In the genomic region with DNA sequence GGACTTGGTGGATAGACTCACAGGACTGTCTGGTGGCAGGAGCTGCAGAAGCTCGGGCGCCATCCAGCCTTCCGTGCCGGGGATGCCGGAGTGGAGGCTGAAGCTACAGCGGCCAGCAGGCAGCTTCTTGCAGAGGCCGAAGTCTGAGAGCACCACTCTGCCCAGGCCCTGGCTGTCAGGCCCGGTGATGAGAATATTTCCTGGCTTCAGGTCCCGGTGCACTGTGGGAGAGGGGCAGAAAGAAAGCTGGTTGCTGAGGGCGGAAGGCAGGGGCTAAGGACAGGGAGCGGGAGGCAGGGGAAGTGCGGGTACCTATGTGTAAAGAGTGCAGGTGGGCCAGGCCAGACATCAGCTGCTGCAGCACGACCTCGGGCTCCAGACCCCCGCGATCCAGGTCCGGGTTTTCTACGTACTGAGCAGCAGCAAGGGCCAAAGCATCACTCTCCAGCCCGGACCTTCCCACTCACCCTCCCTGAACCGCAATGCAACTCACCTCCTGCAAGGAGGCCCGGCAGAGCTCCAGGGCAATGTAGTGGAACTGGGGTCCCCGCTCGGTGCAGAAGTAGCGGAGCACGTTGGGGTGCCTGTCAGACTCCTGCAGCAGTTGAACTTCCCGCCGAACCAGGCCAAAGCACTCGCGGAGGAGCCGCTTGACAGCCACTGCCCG, we compare ENCODE assay signal across 10 cellular contexts. TPM values are rescaled to one million over a fixed set of nuclear protein-coding genes. Genes with fewer than 3 reads are reported as not detected.
DNase-seq lines count a peak whose midpoint lies in the region; ATAC-seq and TF ChIP-seq lines count a peak whose summit lies in the region.
"Had no signal": no experiment of that assay in that cellular context is flagged by ENCODE, and none has a peak within 500 bp of the region (broad histone marks: within the 10 kb centered on the region; RNA-seq: fewer than 3 reads in every experiment).

No MANE protein-coding gene starts in this region.

- H3K4me1 Mint-ChIP-seq in naive B cell, result peaks cover 4 to 19% (median 9%) of the 10 kb centered on the region in 3 donors

- H3K36me3 ChIP-seq in DOHH2 (ENCODE audit: control insufficient read depth, low read length), result peaks cover 21% of the 10 kb centered on the region
- H3K36me3 ChIP-seq in NT2/D1 (ENCODE audit: insufficient read depth, insufficient read length, low read length), result peaks cover 43% of the 10 kb centered on the region

- H3K4me1 ChIP-seq in DOHH2 (ENCODE audit: control insufficient read depth, low read length) (peaks cover 12% of the 10 kb centered on the region), NT2/D1 (ENCODE audit: insufficient read depth, insufficient read length) (peaks cover 7% of the 10 kb centered on the region)

- peak overlapping the region in 6 of 8 donors; percentile 47 to 69 (median 60) for H3K4me3 Mint-ChIP-seq in naive B cell

- peaks cover under 1 to 3% of the 10 kb centered on the region in 2 donors for H3K36me3 Mint-ChIP-seq in naive B cell

- H3K4me2 ChIP-seq in DOHH2 (ENCODE audit: low read length), result peak overlapping the region; percentile 8; the same call in 1 of the 2 replicates

- ATAC-seq in naive B cell (ENCODE audit: low read depth in 2 of 2) (peak in 1 of 2 donors; percentile 43), HG02973 (IDR thresholded peaks at IDR 0.05; ENCODE audit: unreplicated experiment) (no peak)

- H3K4me3 ChIP-seq in DOHH2 (ENCODE audit: low read length) (no peak overlapping the region), NT2/D1 (ENCODE audit: insufficient read length, low read depth) (peak overlapping the region; percentile 12), fibroblast of mammary gland (ENCODE audit: control insufficient read depth, low read depth, low read length) (peak overlapping the region; percentile 10)

- H3K9me3 ChIP-seq in DOHH2 (ENCODE audit: control insufficient read depth, insufficient read depth, low read length) (no peaks in the 10 kb centered on the region), NT2/D1 (ENCODE audit: insufficient read depth, low read length) (no peaks in the 10 kb centered on the region)

- H3K27me3 Mint-ChIP-seq in naive B cell, result peaks cover 0 to 12% (median 7%) of the 10 kb centered on the region in 3 donors

- H3K9ac ChIP-seq in NT2/D1 (ENCODE audit: insufficient read length, low read depth), result peak overlapping the region; percentile 68

- no peak overlapping the region for H3K27ac ChIP-seq in DOHH2 (ENCODE audit: low read depth, low read length)

- peak overlapping the region in 2 of 6 donors; percentile 39 to 82 for H3K27ac Mint-ChIP-seq in naive B cell

- no peaks in the 10 kb centered on the region for H3K27me3 ChIP-seq in DOHH2 (ENCODE audit: control insufficient read depth, low read length)
- no peaks in the 10 kb centered on the region for H3K27me3 ChIP-seq in NT2/D1 (ENCODE audit: insufficient read depth, insufficient read length)

- no peaks in the 10 kb centered on the region for H4K20me1 ChIP-seq in DOHH2 (ENCODE audit: control insufficient read depth, insufficient read depth, low read depth, low read length)

- DNase-seq in NT2/D1 (ENCODE audit: low read depth, low spot score), result peak; percentile 59
- peak; percentile 33 for DNase-seq in fibroblast of mammary gland (ENCODE audit: low read depth)
- no peak for DNase-seq in naive B cell
- DNase-seq in amniotic stem cell (lab: John Stamatoyannopoulos, UW), result no peak
- no peak for DNase-seq in activated effector memory CD4-positive, alpha-beta T cell treated with Interleukin-2 at 50 U/mL for 16 hours
- DNase-seq in T1000 (lab: John Stamatoyannopoulos, UW), result no peak
- DNase-seq: kidney glomerular epithelial cell, NCI-H2081 had no signal

- H3K79me2 ChIP-seq in DOHH2 (ENCODE audit: control insufficient read depth, low read length), result no peaks in the 10 kb centered on the region

- H3K9me2 ChIP-seq in DOHH2 (replicated peaks; ENCODE audit: control insufficient read depth, low read length), result no peaks in the 10 kb centered on the region

- H3F3A ChIP-seq in DOHH2 (ENCODE audit: control insufficient read depth, insufficient read depth), result peaks cover 12% of the 10 kb centered on the region

- H3K9me3 Mint-ChIP-seq in naive B cell, result no peaks in the 10 kb centered on the region

- TF ChIP-seq CTCF in DOHH2 (IDR thresholded peaks at IDR 0.05; ENCODE audit: low read depth, low read length, poor library complexity, severe bottlenecking), result no peak
- TF ChIP-seq CTCF in fibroblast of mammary gland (conservative IDR thresholded peaks at IDR 0.05; ENCODE audit: control insufficient read depth, insufficient read depth, low read depth, low read length), result no peak

RNA-seq across cellular contexts. Expression of a gene that starts 16.2 kb away (rescaled TPM):
- under 1 TPM in 3 of 6 donors, not detected in 3; 0.27 to 0.96 (median 0.45) TPM for polyA plus RNA-seq in naive B cell (ENCODE audit: low read depth in 6 of 6)

RNA-seq across cellular contexts. Expression of a gene that starts 18.2 kb away (rescaled TPM):
- polyA plus RNA-seq in naive B cell (ENCODE audit: low read depth in 6 of 6), result not detected

RNA-seq across cellular contexts. Expression of a gene that starts 53.6 kb away (rescaled TPM):
- 10 to 100 TPM; 28.0 to 61.6 (median 48.4) TPM for polyA plus RNA-seq in naive B cell (ENCODE audit: low read depth in 6 of 6)

RNA-seq across cellular contexts. Expression of a gene that starts 53.7 kb away (rescaled TPM):
- 1 to 10 TPM; 2.4 to 10.0 (median 6.2) TPM for polyA plus RNA-seq in naive B cell (ENCODE audit: low read depth in 6 of 6)

RNA-seq across cellular contexts. Expression of a gene that starts 60.0 kb away (rescaled TPM):
- polyA plus RNA-seq in naive B cell (ENCODE audit: low read depth in 6 of 6), result not detected

Comparison
In these comparisons a context has a peak if more than half of its experiments do, and no peak if none do; other contexts are left out.
1. DNase-seq: peak in NT2/D1 (single experiment) and fibroblast of mammary gland (single experiment); none in naive B cell (single experiment), amniotic stem cell (single experiment), activated effector memory CD4-positive, alpha-beta T cell treated with Interleukin-2 at 50 U/mL for 16 hours (single experiment) and T1000 (single experiment).